1 cellular context compared by ENCODE assay signal in genomic region chr2:70948350-70949003, GRCh38.
TF ChIP-seq lines count a peak whose summit lies in the region.

No MANE protein-coding gene starts in this region.

TF ChIP-seq in WTC11, 78 proteins besides CTCF, POLR2A, EP300 and RAD21 (continued from another document):
- TF ChIP-seq ZNF532 (CRISPR knock-in tag; IDR thresholded peaks at IDR 0.05; ENCODE audit: borderline replicate concordance) = no peak
- TF ChIP-seq CREM (CRISPR knock-in tag; IDR thresholded peaks at IDR 0.05) = no peak
- TF ChIP-seq ZNF263 (CRISPR knock-in tag; IDR thresholded peaks at IDR 0.05; ENCODE audit: low read depth) = peak; percentile 72; the same call in 1 of the 2 replicates
- TF ChIP-seq NR3C1 (CRISPR knock-in tag; conservative IDR thresholded peaks at IDR 0.05; ENCODE audit: low read depth) = no peak
- TF ChIP-seq NR2C2 (CRISPR knock-in tag; IDR thresholded peaks at IDR 0.05) = no peak
- no peak for TF ChIP-seq CBFB (CRISPR knock-in tag; IDR thresholded peaks at IDR 0.05; ENCODE audit: low read depth)
- TF ChIP-seq ETV6 (CRISPR knock-in tag; IDR thresholded peaks at IDR 0.05) = 0 out of 2 replicates have a peak, but pooled peaks have one; percentile 40
- TF ChIP-seq KAT7 (CRISPR knock-in tag; IDR thresholded peaks at IDR 0.05; ENCODE audit: borderline replicate concordance) = no peak
TF ChIP-seq in WTC11: peak in this region for 3.
